ENCODE assay signal across 18 cellular contexts in the genomic region with DNA sequence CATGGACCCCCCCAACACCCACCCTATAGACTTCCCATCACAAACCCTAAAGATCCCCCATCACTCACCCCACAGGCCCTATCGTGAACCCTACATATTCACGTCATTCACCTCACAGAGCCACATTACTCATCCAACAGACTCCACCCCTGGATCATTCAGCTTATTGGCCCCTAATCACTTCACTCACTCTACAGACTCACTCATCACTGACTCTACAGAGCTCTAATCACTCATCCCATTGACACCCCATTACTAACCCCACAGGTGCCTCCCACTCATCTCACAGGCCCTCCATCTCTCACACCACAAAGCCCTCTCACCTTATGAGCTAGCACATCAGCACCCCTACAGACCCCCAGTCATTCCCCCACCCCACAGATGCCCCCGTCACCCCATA.
"Had no signal": no experiment of that assay in that cellular context is flagged by ENCODE, and none has a peak within 500 bp of the region (broad histone marks: within the 10 kb centered on the region; RNA-seq: fewer than 3 reads in every experiment).

No MANE protein-coding gene starts in this region.

- H3K79me2 ChIP-seq: hepatocyte had no signal

- H3K27me3 Mint-ChIP-seq: activated CD4-positive, alpha-beta T cell treated with anti-CD3 and anti-CD28 coated beads, Interleukin-2, amount 10 ng/mL, durations not matched to agents 7 days and 5 days; dendritic cell treated with granulocyte-macrophage colony-stimulating factor and Interleukin-4, amounts not matched to agents 40 ng/mL and 50 ng/mL, for 4 days; T-cell had no signal

- H3K9me3 ChIP-seq: adrenal gland, esophagus muscularis mucosa, lower lobe of right lung, SK-N-SH, spleen, upper lobe of right lung had no signal

- H3K4me2 ChIP-seq: hepatocyte, SK-N-SH had no signal

- H3K27me3 ChIP-seq: adrenal gland, esophagus muscularis mucosa, hepatocyte, spleen, upper lobe of right lung had no signal

- H3K4me1 ChIP-seq: adrenal gland, esophagus muscularis mucosa, lower lobe of right lung, spleen, upper lobe of right lung had no signal

- H3K4me1 Mint-ChIP-seq: mesothelial cell of epicardium, nephron progenitor cell had no signal

- DNase-seq: activated CD4-positive, alpha-beta T cell treated with anti-CD3 and anti-CD28 coated beads, Interleukin-2, amount 10 ng/mL, durations not matched to agents 7 days and 5 days; activated naive CD4-positive, alpha-beta T cell treated with Interleukin-2 at 50 U/mL for 16 hours; activated T-cell treated with anti-CD3 and anti-CD28 coated beads for 4 hours; adrenal gland; effector CD8-positive, alpha-beta T cell; islet precursor cell; lower lobe of right lung; nephron progenitor cell; nucleus accumbens; SK-N-SH; spleen; stimulated activated naive CD4-positive, alpha-beta T cell; T-cell; upper lobe of right lung had no signal

- H3K36me3 ChIP-seq: adrenal gland, upper lobe of right lung had no signal

- H3K27ac ChIP-seq: esophagus muscularis mucosa, lower lobe of right lung, spleen, upper lobe of right lung had no signal

- H3K9ac ChIP-seq: SK-N-SH had no signal

- H3K4me3 Mint-ChIP-seq: activated CD4-positive, alpha-beta T cell treated with anti-CD3 and anti-CD28 coated beads, Interleukin-2, amount 10 ng/mL, durations not matched to agents 7 days and 5 days; dendritic cell treated with granulocyte-macrophage colony-stimulating factor and Interleukin-4, amounts not matched to agents 40 ng/mL and 50 ng/mL, for 4 days; mesothelial cell of epicardium; nephron progenitor cell; T-cell had no signal

- H3K27ac Mint-ChIP-seq: dendritic cell treated with granulocyte-macrophage colony-stimulating factor and Interleukin-4, amounts not matched to agents 40 ng/mL and 50 ng/mL, for 4 days; mesothelial cell of epicardium; T-cell had no signal

- H3K9me3 Mint-ChIP-seq: activated CD4-positive, alpha-beta T cell treated with anti-CD3 and anti-CD28 coated beads, Interleukin-2, amount 10 ng/mL, durations not matched to agents 7 days and 5 days; dendritic cell treated with granulocyte-macrophage colony-stimulating factor and Interleukin-4, amounts not matched to agents 40 ng/mL and 50 ng/mL, for 4 days; T-cell had no signal

- H3K4me3 ChIP-seq: adrenal gland, esophagus muscularis mucosa, hepatocyte, lower lobe of right lung, spleen, upper lobe of right lung had no signal

- H2AFZ ChIP-seq: hepatocyte had no signal

- ATAC-seq: lower lobe of right lung, T-cell, upper lobe of right lung had no signal
